In the genomic region with DNA sequence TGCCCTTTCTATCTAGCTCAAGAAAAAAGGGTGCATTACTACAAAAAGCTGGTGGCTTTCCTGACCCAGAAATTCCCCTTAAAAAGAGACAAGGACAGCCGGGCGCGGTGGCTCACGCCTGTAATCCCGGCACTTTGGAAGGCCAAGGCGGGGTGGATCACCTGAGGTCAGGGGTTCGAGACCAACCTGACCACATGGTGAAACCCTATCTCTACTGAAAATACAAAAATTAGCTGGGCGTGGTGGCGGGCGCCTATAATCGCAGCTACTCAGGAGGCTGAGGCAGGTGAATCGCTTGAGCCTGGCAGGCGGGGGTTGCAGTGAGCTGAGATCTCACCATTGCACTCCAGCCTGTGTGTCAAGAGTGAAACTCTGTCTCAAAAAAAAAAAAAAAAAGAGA, we compare ENCODE assay signal across 8 cellular contexts.
DNase-seq lines count a peak whose midpoint lies in the region; ATAC-seq and TF ChIP-seq lines count a peak whose summit lies in the region.
"Not testable (repeated sequence)": the region's sequence is repeated elsewhere in the genome, so short reads cannot be mapped to it uniquely, and the experiment has no call there.

No MANE protein-coding gene starts in this region.

- H3K4me3 ChIP-seq in GM12864 (ENCODE audit: low read depth, low read length), result peak overlapping the region; percentile 71
- peak overlapping the region; percentile 57 for H3K4me3 ChIP-seq in OCI-LY1 (ENCODE audit: low read depth, low read length, poor library complexity, severe bottlenecking)
- peak overlapping the region; percentile 44 for H3K4me3 ChIP-seq in fibroblast of pulmonary artery (replicated peaks; ENCODE audit: low read depth, low read length)
- not testable (repeated sequence) for H3K4me3 ChIP-seq in mesendoderm (ENCODE audit: low read length)
- H3K4me3 ChIP-seq in rectal smooth muscle tissue (ENCODE audit: low read length), result peak overlapping the region; percentile 71
- H3K4me3 ChIP-seq in upper lobe of left lung, result peak overlapping the region in 3 of 4 donors; percentile 41 to 48 (median 44)

- not testable (repeated sequence) for DNase-seq in GM12864 (ENCODE audit: low read depth); activated CD8-positive, alpha-beta T cell treated with anti-CD3 and anti-CD28 coated beads for 36 hours; MCF 10A (ENCODE audit: unreplicated experiment); fibroblast of pulmonary artery (ENCODE audit: low read depth); mesendoderm; upper lobe of left lung

- not testable (repeated sequence) for TF ChIP-seq POLR2A in upper lobe of left lung (IDR thresholded peaks at IDR 0.05)

- peak overlapping the region; percentile 90 for H3K27ac Mint-ChIP-seq in activated CD8-positive, alpha-beta T cell treated with anti-CD3 and anti-CD28 coated beads for 36 hours
- H3K27ac Mint-ChIP-seq in MCF 10A (ENCODE audit: low read depth, unreplicated experiment), result peak overlapping the region; percentile 84

- not testable (repeated sequence) for H3K56ac ChIP-seq in mesendoderm (ENCODE audit: low read length)

- POLR2A ChIA-PET in activated CD8-positive, alpha-beta T cell treated with anti-CD3 and anti-CD28 coated beads for 36 hours (lab: Charles Lee), result interaction anchor here (0.6 to 1.6 kb wide), 5 partner anchors 9 to 385 kb away, joined by 3 to 6 read pairs (median 3); no protein-coding TSS in a partner anchor
- POLR2A ChIA-PET in MCF 10A (lab: Yijun Ruan, JAX), result interaction anchor here (0.6 to 3.9 kb wide), 8 partner anchors 9 to 111 kb away, joined by 3 to 20 read pairs (median 4); no protein-coding TSS in a partner anchor

- not testable (repeated sequence) for ATAC-seq in activated CD8-positive, alpha-beta T cell treated with anti-CD3 and anti-CD28 coated beads for 36 hours; upper lobe of left lung (ENCODE audit: low FRiP score in 2 of 2)

- not testable (repeated sequence) for H3F3A ChIP-seq in OCI-LY1 (ENCODE audit: insufficient read depth, low read length)

- not testable (repeated sequence) for TF ChIP-seq EP300 in upper lobe of left lung (IDR thresholded peaks at IDR 0.05)

- H2AFZ ChIP-seq in OCI-LY1 (ENCODE audit: low read length), result 0 out of 2 replicates have a peak overlapping the region, but pooled peaks have one; percentile 9

- H3K4me1 ChIP-seq in OCI-LY1 (ENCODE audit: insufficient read depth, low read length, severe bottlenecking) (peaks cover 27% of the 10 kb centered on the region), upper lobe of left lung (peaks cover 9 to 16% (median 14%) of the 10 kb centered on the region in 4 donors)
- H3K4me1 ChIP-seq in mesendoderm (ENCODE audit: control insufficient read depth, low read depth, low read length); rectal smooth muscle tissue (ENCODE audit: control insufficient read depth, insufficient read depth, low read length): not testable (repeated sequence)

- H3K4me3 Mint-ChIP-seq in activated CD8-positive, alpha-beta T cell treated with anti-CD3 and anti-CD28 coated beads for 36 hours, result peak overlapping the region; percentile 77
- peak overlapping the region; percentile 76 for H3K4me3 Mint-ChIP-seq in MCF 10A (ENCODE audit: unreplicated experiment)

- H3K27ac ChIP-seq in OCI-LY1 (ENCODE audit: low read depth, low read length, poor library complexity, severe bottlenecking), result not testable (repeated sequence)
- H3K27ac ChIP-seq in mesendoderm (ENCODE audit: low read depth, low read length), result peak overlapping the region; percentile 91
- peak overlapping the region; percentile 65 for H3K27ac ChIP-seq in rectal smooth muscle tissue (ENCODE audit: low read depth, low read length)
- peak overlapping the region; percentile 55 to 85 (median 78) for H3K27ac ChIP-seq in upper lobe of left lung

- not testable (repeated sequence) for H3K9me2 ChIP-seq in OCI-LY1 (ENCODE audit: low read depth, low read length)

- H3K36me3 ChIP-seq in OCI-LY1 (ENCODE audit: insufficient read depth, low read length); mesendoderm (ENCODE audit: control insufficient read depth, insufficient read depth, low read length); rectal smooth muscle tissue (ENCODE audit: control insufficient read depth, insufficient read depth, low read length); upper lobe of left lung: not testable (repeated sequence)

- not testable (repeated sequence) for H3K18ac ChIP-seq in mesendoderm (ENCODE audit: low read length)

- TF ChIP-seq CTCF in GM12864 (IDR thresholded peaks at IDR 0.05; ENCODE audit: low read depth, low read length, missing control alignments); OCI-LY1 (IDR thresholded peaks at IDR 0.05; ENCODE audit: low read length); activated CD8-positive, alpha-beta T cell treated with anti-CD3 and anti-CD28 coated beads for 36 hours (IDR thresholded peaks at IDR 0.05); MCF 10A (IDR thresholded peaks at IDR 0.05; ENCODE audit: unreplicated experiment); fibroblast of pulmonary artery (IDR thresholded peaks at IDR 0.05; ENCODE audit: low read length, missing control alignments); upper lobe of left lung (IDR thresholded peaks at IDR 0.05): not testable (repeated sequence)

- not testable (repeated sequence) for H2BK120ac ChIP-seq in mesendoderm (ENCODE audit: low read depth, low read length)

- peaks cover 17% of the 10 kb centered on the region for H3K4me1 Mint-ChIP-seq in activated CD8-positive, alpha-beta T cell treated with anti-CD3 and anti-CD28 coated beads for 36 hours (ENCODE audit: low read depth)
- peaks cover 13% of the 10 kb centered on the region for H3K4me1 Mint-ChIP-seq in MCF 10A (ENCODE audit: insufficient read depth, unreplicated experiment)

- H3K27me3 Mint-ChIP-seq in activated CD8-positive, alpha-beta T cell treated with anti-CD3 and anti-CD28 coated beads for 36 hours; MCF 10A (ENCODE audit: insufficient read depth, unreplicated experiment): not testable (repeated sequence)

- not testable (repeated sequence) for H4K8ac ChIP-seq in mesendoderm (ENCODE audit: low read depth, low read length)

- not testable (repeated sequence) for H3K36me3 Mint-ChIP-seq in activated CD8-positive, alpha-beta T cell treated with anti-CD3 and anti-CD28 coated beads for 36 hours (ENCODE audit: low read depth); MCF 10A (ENCODE audit: insufficient read depth, unreplicated experiment)

- not testable (repeated sequence) for H4K5ac ChIP-seq in mesendoderm (ENCODE audit: low read length)

- CTCF ChIA-PET in activated CD8-positive, alpha-beta T cell treated with anti-CD3 and anti-CD28 coated beads for 36 hours (lab: Charles Lee), result interaction anchor here (0.9 to 3.2 kb wide), 8 partner anchors 9 to 76 kb away, joined by 3 to 23 read pairs (median 4); no protein-coding TSS in a partner anchor
- CTCF ChIA-PET in MCF 10A (lab: Yijun Ruan, JAX), result interaction anchor here (0.6 to 1.5 kb wide), 9 partner anchors 8 to 112 kb away, joined by 3 to 5 read pairs (median 3); a partner anchor contains a TSS

- not testable (repeated sequence) for H3K79me2 ChIP-seq in OCI-LY1 (ENCODE audit: insufficient read depth, low read length); mesendoderm (ENCODE audit: control insufficient read depth, insufficient read depth, low read length)

- not testable (repeated sequence) for H3K9me3 Mint-ChIP-seq in activated CD8-positive, alpha-beta T cell treated with anti-CD3 and anti-CD28 coated beads for 36 hours; MCF 10A (ENCODE audit: unreplicated experiment)

- H3K9me3 ChIP-seq in OCI-LY1 (ENCODE audit: low read length); upper lobe of left lung: not testable (repeated sequence)

- not testable (repeated sequence) for H3K27me3 ChIP-seq in OCI-LY1 (ENCODE audit: insufficient read depth, low read length); mesendoderm (ENCODE audit: insufficient read depth, low read length, poor library complexity); rectal smooth muscle tissue (ENCODE audit: control insufficient read depth, insufficient read depth, low read length); upper lobe of left lung

- intact Hi-C loops in activated CD8-positive, alpha-beta T cell treated with anti-CD3 and anti-CD28 coated beads for 36 hours (cut with micrococcal nuclease), result not testable (repeated sequence)
- intact Hi-C loops in MCF 10A (cut with micrococcal nuclease), result loop anchor here (10.0 kb wide), 1 partner anchor 58 kb away; no protein-coding TSS in a partner anchor

- not testable (repeated sequence) for H3K23ac ChIP-seq in mesendoderm (ENCODE audit: low read length)

- H3K9ac ChIP-seq in OCI-LY1 (ENCODE audit: low read length), result peak overlapping the region; percentile 51; the same call in 1 of the 2 replicates
- peak overlapping the region; percentile 10 for H3K9ac ChIP-seq in mesendoderm (ENCODE audit: low read length)
- H3K9ac ChIP-seq in rectal smooth muscle tissue (ENCODE audit: low read length), result not testable (repeated sequence)

- peak overlapping the region; percentile 74 for H3K4me2 ChIP-seq in OCI-LY1 (ENCODE audit: low read length)
- not testable (repeated sequence) for H3K4me2 ChIP-seq in mesendoderm (ENCODE audit: low read length)

- H2BK15ac ChIP-seq in mesendoderm (replicated peaks; ENCODE audit: low read depth), result not testable (repeated sequence)

- H2AK5ac ChIP-seq in mesendoderm (ENCODE audit: low read length), result not testable (repeated sequence)

- WGBS in mesendoderm (ENCODE audit: extremely low coverage, insufficient coverage, low lambda C conversion rate), result no CpG with 5 or more reads among the region's 13 CpGs
- 75 to 81% methylated on average over 13 of the region's 13 CpGs for WGBS in upper lobe of left lung, 2 donors

- H3K4ac ChIP-seq in mesendoderm (ENCODE audit: low read depth, low read length), result not testable (repeated sequence)

- BruUV-seq in MCF 10A (replicated peaks; lab: Mats Ljungman, UMichigan), result not testable (repeated sequence)

- not testable (repeated sequence) for H2BK5ac ChIP-seq in mesendoderm (ENCODE audit: low read length)

- H4K20me1 ChIP-seq in OCI-LY1 (ENCODE audit: insufficient read depth, low read length), result not testable (repeated sequence)

- H3K79me1 ChIP-seq in mesendoderm (ENCODE audit: low read length), result not testable (repeated sequence)
